ENCODE assay signal across 9 cellular contexts in genomic region chr6:159252955-159253508, GRCh38.
A peak's percentile ranks its signal among the peaks of the same experiment; 100 is the strongest.
DNase-seq lines count a peak whose midpoint lies in the region; ATAC-seq and TF ChIP-seq lines count a peak whose summit lies in the region.
"Had no signal": no experiment of that assay in that cellular context is flagged by ENCODE, and none has a peak within 500 bp of the region (broad histone marks: within the 10 kb centered on the region; RNA-seq: fewer than 3 reads in every experiment).

No MANE protein-coding gene starts in this region.

- peak; percentile 53 for ATAC-seq in activated CD4-positive, alpha-beta T cell treated with anti-CD3 and anti-CD28 coated beads for 36 hours
- ATAC-seq in T-helper 17 cell (peak; percentile 77), gastroesophageal sphincter (peak; percentile 69)
- no peak for ATAC-seq in stimulated activated memory B cell treated with anti-CD40 and anti-IgM and Interleukin-4, amounts not matched to agents 10 μg/mL and 1 μg/mL and 100 μg/mL, for 72 hours

- H3K23me2 ChIP-seq in H9 (ENCODE audit: insufficient read length, low read depth, low read length, poor library complexity, severe bottlenecking) = no peaks in the 10 kb centered on the region

- CTCF ChIA-PET in activated CD4-positive, alpha-beta T cell treated with anti-CD3 and anti-CD28 coated beads for 36 hours (lab: Charles Lee) = interaction anchor here (0.6 to 2.7 kb wide), 30 partner anchors 9 to 402 kb away, joined by 3 to 15 read pairs (median 4); no protein-coding TSS in a partner anchor

- H3K27ac ChIP-seq in H9 (ENCODE audit: insufficient read length, low read depth, low read length) (no peak overlapping the region), gastroesophageal sphincter (peak overlapping the region in 2 of 4 donors; percentile 54 to 65), prostate gland (no peak overlapping the region)

- no peak overlapping the region for H3K4me2 ChIP-seq in H9 (ENCODE audit: insufficient read depth, insufficient read length, low read length)

- no peaks in the 10 kb centered on the region for H3K79me2 ChIP-seq in H9 (ENCODE audit: insufficient read depth, low read length)

- H2BK20ac ChIP-seq in H9 (ENCODE audit: low read depth, low read length, poor library complexity, severe bottlenecking) = no peak overlapping the region

- H3K4me3 ChIP-seq in gastroesophageal sphincter (peak overlapping the region in 1 of 2 donors; percentile 32), prostate gland (no peak overlapping the region)

- WGBS in H9 (ENCODE audit: extremely low coverage, insufficient read length, low lambda C conversion rate) = no CpG with 5 or more reads among the region's 10 CpGs
- WGBS in gastroesophageal sphincter (ENCODE audit: low coverage in 1 of 2), 2 donors = 0 to 14% methylated on average over 1 to 4 of the region's 10 CpGs
- WGBS in prostate gland = 17% methylated on average over 10 of the region's 10 CpGs

- H2AK5ac ChIP-seq in H9 (ENCODE audit: insufficient read length, low read length) = no peak overlapping the region

- H3K27me3 Mint-ChIP-seq in activated CD4-positive, alpha-beta T cell treated with anti-CD3 and anti-CD28 coated beads for 36 hours = peaks cover 11% of the 10 kb centered on the region
- peaks cover 15% of the 10 kb centered on the region for H3K27me3 Mint-ChIP-seq in H9 (ENCODE audit: low read depth)
- peaks cover 36% of the 10 kb centered on the region for H3K27me3 Mint-ChIP-seq in T-helper 17 cell
- H3K27me3 Mint-ChIP-seq in stimulated activated memory B cell treated with anti-CD40 and anti-IgM and Interleukin-4, amounts not matched to agents 10 μg/mL and 1 μg/mL and 100 μg/mL, for 72 hours = peaks cover 15% of the 10 kb centered on the region

- H3K27me3 ChIP-seq in H9 (ENCODE audit: insufficient read depth, low read length) = no peaks in the 10 kb centered on the region
- no peaks in the 10 kb centered on the region for H3K27me3 ChIP-seq in gastroesophageal sphincter
- no peaks in the 10 kb centered on the region for H3K27me3 ChIP-seq in prostate gland (replicated peaks; ENCODE audit: insufficient read depth)

- no peaks in the 10 kb centered on the region for H3K36me3 Mint-ChIP-seq in activated CD4-positive, alpha-beta T cell treated with anti-CD3 and anti-CD28 coated beads for 36 hours (ENCODE audit: low read depth)
- H3K36me3 Mint-ChIP-seq in H9 (ENCODE audit: insufficient read depth in 1 of 3, low read depth in 3 of 3) (no peaks in the 10 kb centered on the region; a peak in 1 of 7 replicates), T-helper 17 cell (ENCODE audit: low read depth) (no peaks in the 10 kb centered on the region)
- no peaks in the 10 kb centered on the region for H3K36me3 Mint-ChIP-seq in stimulated activated memory B cell treated with anti-CD40 and anti-IgM and Interleukin-4, amounts not matched to agents 10 μg/mL and 1 μg/mL and 100 μg/mL, for 72 hours
- H3K36me3 Mint-ChIP-seq: activated naive CD8-positive, alpha-beta T cell treated with anti-CD3 and anti-CD28 coated beads, Interleukin-2, amount 10 ng/mL, durations not matched to agents 7 days and 5 days had no signal

- H3K36me3 ChIP-seq in gastroesophageal sphincter = no peaks in the 10 kb centered on the region
- no peaks in the 10 kb centered on the region for H3K36me3 ChIP-seq in prostate gland

- TF ChIP-seq POLR2A in gastroesophageal sphincter (IDR thresholded peaks at IDR 0.05) (no peak), prostate gland (IDR thresholded peaks at IDR 0.05) (no peak)

- no peak for TF ChIP-seq EP300 in gastroesophageal sphincter (IDR thresholded peaks at IDR 0.05)

- intact Hi-C loops in activated CD4-positive, alpha-beta T cell treated with anti-CD3 and anti-CD28 coated beads for 36 hours (cut with DNase I, micrococcal nuclease) = loop anchor here (2.0 to 10.0 kb wide), 4 partner anchors 78 to 402 kb away; no protein-coding TSS in a partner anchor
- intact Hi-C loops in prostate gland (cut with DNase I) = loop anchor here (10.0 kb wide), 1 partner anchor 402 kb away; no protein-coding TSS in a partner anchor

- no peak overlapping the region for H3T11ph ChIP-seq in H9 (ENCODE audit: low read length)

- no peak overlapping the region for H2BK120ac ChIP-seq in H9 (ENCODE audit: low read depth, low read length, poor library complexity, severe bottlenecking)

- H2BK12ac ChIP-seq in H9 (ENCODE audit: insufficient read length, low read depth, low read length) = no peak overlapping the region

- H3K56ac ChIP-seq in H9 (ENCODE audit: insufficient read length, low read depth, low read length) = no peak overlapping the region

- no peak overlapping the region for H3K4ac ChIP-seq in H9 (ENCODE audit: low read depth, low read length)

- H4K8ac ChIP-seq in H9 (replicated peaks; ENCODE audit: insufficient read length, low read depth, low read length) = no peak overlapping the region

- H3K18ac ChIP-seq in H9 (ENCODE audit: insufficient read length, low read depth, low read length) = no peak overlapping the region

- no peak overlapping the region for H3K14ac ChIP-seq in H9 (ENCODE audit: insufficient read depth, low read length)

- H3K4me3 Mint-ChIP-seq in activated CD4-positive, alpha-beta T cell treated with anti-CD3 and anti-CD28 coated beads for 36 hours = no peak overlapping the region
- H3K4me3 Mint-ChIP-seq in H9 = no peak overlapping the region
- no peak overlapping the region for H3K4me3 Mint-ChIP-seq in T-helper 17 cell
- H3K4me3 Mint-ChIP-seq in stimulated activated memory B cell treated with anti-CD40 and anti-IgM and Interleukin-4, amounts not matched to agents 10 μg/mL and 1 μg/mL and 100 μg/mL, for 72 hours = no peak overlapping the region
- H3K4me3 Mint-ChIP-seq: activated naive CD8-positive, alpha-beta T cell treated with anti-CD3 and anti-CD28 coated beads, Interleukin-2, amount 10 ng/mL, durations not matched to agents 7 days and 5 days had no signal

- no peaks in the 10 kb centered on the region for H3K79me1 ChIP-seq in H9 (ENCODE audit: insufficient read depth, low read depth, low read length, poor library complexity, severe bottlenecking)

- no peaks in the 10 kb centered on the region for H3K4me1 Mint-ChIP-seq in activated CD4-positive, alpha-beta T cell treated with anti-CD3 and anti-CD28 coated beads for 36 hours
- H3K4me1 Mint-ChIP-seq in H9 = peaks cover 0 to 6% of the 10 kb centered on the region in 2 experiments; a peak in 2 of 4 replicates
- no peaks in the 10 kb centered on the region for H3K4me1 Mint-ChIP-seq in T-helper 17 cell
- H3K4me1 Mint-ChIP-seq in stimulated activated memory B cell treated with anti-CD40 and anti-IgM and Interleukin-4, amounts not matched to agents 10 μg/mL and 1 μg/mL and 100 μg/mL, for 72 hours = no peaks in the 10 kb centered on the region
- H3K4me1 Mint-ChIP-seq: activated naive CD8-positive, alpha-beta T cell treated with anti-CD3 and anti-CD28 coated beads, Interleukin-2, amount 10 ng/mL, durations not matched to agents 7 days and 5 days had no signal

- H3K9me3 ChIP-seq in H9 (ENCODE audit: control insufficient read depth, low read depth, low read length) = no peaks in the 10 kb centered on the region
- no peaks in the 10 kb centered on the region for H3K9me3 ChIP-seq in T-helper 17 cell (ENCODE audit: control insufficient read depth, low read length, poor library complexity, severe bottlenecking)
- no peaks in the 10 kb centered on the region for H3K9me3 ChIP-seq in gastroesophageal sphincter
- H3K9me3 ChIP-seq in prostate gland = no peaks in the 10 kb centered on the region

- no peaks in the 10 kb centered on the region for H3K9me3 Mint-ChIP-seq in activated CD4-positive, alpha-beta T cell treated with anti-CD3 and anti-CD28 coated beads for 36 hours (ENCODE audit: low read depth)
- peaks cover 0 to 15% of the 10 kb centered on the region in 2 experiments; a peak in 2 of 5 replicates for H3K9me3 Mint-ChIP-seq in H9
- no peaks in the 10 kb centered on the region for H3K9me3 Mint-ChIP-seq in stimulated activated memory B cell treated with anti-CD40 and anti-IgM and Interleukin-4, amounts not matched to agents 10 μg/mL and 1 μg/mL and 100 μg/mL, for 72 hours
- H3K9me3 Mint-ChIP-seq: activated naive CD8-positive, alpha-beta T cell treated with anti-CD3 and anti-CD28 coated beads, Interleukin-2, amount 10 ng/mL, durations not matched to agents 7 days and 5 days had no signal

- POLR2A ChIA-PET in activated CD4-positive, alpha-beta T cell treated with anti-CD3 and anti-CD28 coated beads for 36 hours (lab: Charles Lee) = no interaction called here

- no peak overlapping the region for H2BK5ac ChIP-seq in H9 (ENCODE audit: insufficient read length, low read length)

- H3K9ac ChIP-seq in H9 (ENCODE audit: extremely low read depth, insufficient read length, low read length) = no peak overlapping the region

- peak overlapping the region; percentile 11 for H2AFZ ChIP-seq in H9 (ENCODE audit: low read length)

- no peak overlapping the region for H4K91ac ChIP-seq in H9 (ENCODE audit: insufficient read length, low read depth, low read length)

- no peak overlapping the region for H4K5ac ChIP-seq in H9 (ENCODE audit: insufficient read length, low read depth, low read length)

- TF ChIP-seq CTCF in H9 (conservative IDR thresholded peaks at IDR 0.05) (peak; percentile 80), gastroesophageal sphincter (IDR thresholded peaks at IDR 0.05) (peak; percentile 42 to 76 (median 56)), prostate gland (IDR thresholded peaks at IDR 0.05) (peak in 3 of 4 experiments; percentile 0 to 57 (median 37))

- H3K27ac Mint-ChIP-seq in activated CD4-positive, alpha-beta T cell treated with anti-CD3 and anti-CD28 coated beads for 36 hours = no peak overlapping the region
- H3K27ac Mint-ChIP-seq in H9 = no peak overlapping the region
- no peak overlapping the region for H3K27ac Mint-ChIP-seq in T-helper 17 cell
- H3K27ac Mint-ChIP-seq in stimulated activated memory B cell treated with anti-CD40 and anti-IgM and Interleukin-4, amounts not matched to agents 10 μg/mL and 1 μg/mL and 100 μg/mL, for 72 hours = no peak overlapping the region
- H3K27ac Mint-ChIP-seq: activated naive CD8-positive, alpha-beta T cell treated with anti-CD3 and anti-CD28 coated beads, Interleukin-2, amount 10 ng/mL, durations not matched to agents 7 days and 5 days had no signal

- DNase-seq in activated CD4-positive, alpha-beta T cell treated with anti-CD3 and anti-CD28 coated beads for 36 hours = peak; percentile 14
- no peak for DNase-seq in activated CD4-positive, alpha-beta T cell treated with anti-CD3 and anti-CD28 coated beads for 4 hours
- DNase-seq in H9 (peak; percentile 67), NCI-H1092 treated with DMSO at 0.1 percent for 48 hours (lab: John Stamatoyannopoulos, UW) (peak; percentile 41), T-helper 17 cell (no peak), prostate gland (ENCODE audit: low spot score) (peak; percentile 17)
- DNase-seq: activated naive CD8-positive, alpha-beta T cell treated with anti-CD3 and anti-CD28 coated beads, Interleukin-2, amount 10 ng/mL, durations not matched to agents 7 days and 5 days had no signal

- H2BK15ac ChIP-seq in H9 (ENCODE audit: low read depth, low read length) = no peak overlapping the region

- no peaks in the 10 kb centered on the region for H4K20me1 ChIP-seq in H9 (ENCODE audit: control insufficient read depth, insufficient read depth, insufficient read length)

- no peak overlapping the region for H3K23ac ChIP-seq in H9 (ENCODE audit: insufficient read length, low read depth, low read length)

- no peaks in the 10 kb centered on the region for H3K4me1 ChIP-seq in H9 (ENCODE audit: insufficient read depth, low read length)
- peaks cover 0 to 40% (median 15%) of the 10 kb centered on the region in 3 donors for H3K4me1 ChIP-seq in gastroesophageal sphincter
- no peaks in the 10 kb centered on the region for H3K4me1 ChIP-seq in prostate gland (replicated peaks)

Comparison
In these comparisons a context has a peak if more than half of its experiments do, and no peak if none do; other contexts are left out.
1. DNase-seq: peak in activated CD4-positive, alpha-beta T cell treated with anti-CD3 and anti-CD28 coated beads for 36 hours (single experiment), H9 (single experiment), NCI-H1092 treated with DMSO at 0.1 percent for 48 hours (single experiment) and prostate gland (single experiment); none in activated CD4-positive, alpha-beta T cell treated with anti-CD3 and anti-CD28 coated beads for 4 hours (0 of 2) and T-helper 17 cell (0 of 3).
2. Peak in every context shown above with its lines, with median percentiles within 50 percentile points of each other: CTCF ChIP-seq.